Comparison of ENCODE assay signal across 9 cellular contexts in genomic region chr9:79581794-79582193, GRCh38. TPM values are rescaled to one million over a fixed set of nuclear protein-coding genes. Genes with fewer than 3 reads are reported as not detected.
DNase-seq lines count a peak whose midpoint lies in the region; ATAC-seq and TF ChIP-seq lines count a peak whose summit lies in the region.
"Had no signal": no experiment of that assay in that cellular context is flagged by ENCODE, and none has a peak within 500 bp of the region (broad histone marks: within the 10 kb centered on the region; RNA-seq: fewer than 3 reads in every experiment).

No MANE protein-coding gene starts in this region.

- peak overlapping the region; percentile 60 for H3K4me3 ChIP-seq in GM23248
- peak overlapping the region; percentile 23 for H3K4me3 ChIP-seq in endodermal cell (ENCODE audit: low read length)
- H3K4me3 ChIP-seq: skin epidermis had no signal

- H3F3A ChIP-seq in GM23248 (ENCODE audit: insufficient read depth) = peaks cover 28% of the 10 kb centered on the region

- WGBS in GM23248 (ENCODE audit: low coverage in 1 of 2, low lambda C conversion rate in 2 of 2, missing lambda C conversion rate in 2 of 2), 2 experiments = 32% methylated on average over 3 of the region's 3 CpGs
- WGBS in endodermal cell (ENCODE audit: insufficient coverage in 1 of 2, insufficient read length in 1 of 2), 2 experiments = 39 to 63% methylated on average over 1 to 3 of the region's 3 CpGs

- peak overlapping the region; percentile 89 for H3K4me2 ChIP-seq in GM23248 (ENCODE audit: unreplicated experiment)

- peak overlapping the region; percentile 9 for H3K27ac Mint-ChIP-seq in endodermal cell
- H3K27ac Mint-ChIP-seq in glutamatergic neuron (ENCODE audit: unreplicated experiment) = no peak overlapping the region

- H3K9ac ChIP-seq in GM23248 (peak overlapping the region; percentile 73), endodermal cell (ENCODE audit: extremely low read depth, low read length, poor library complexity, severe bottlenecking) (no peak overlapping the region)

- H3K36me3 Mint-ChIP-seq in endodermal cell (ENCODE audit: low read depth) (no peaks in the 10 kb centered on the region), glutamatergic neuron (ENCODE audit: unreplicated experiment) (no peaks in the 10 kb centered on the region)

- H3K79me2 ChIP-seq in GM23248 (ENCODE audit: insufficient read depth) = peaks cover 94% of the 10 kb centered on the region

- H3K36me3 ChIP-seq in GM23248 (ENCODE audit: low read depth) (peaks cover 10% of the 10 kb centered on the region; the same call in 1 of the 2 replicates), endodermal cell (ENCODE audit: control insufficient read depth, insufficient read depth, low read length) (no peaks in the 10 kb centered on the region)

- no peak for ATAC-seq in HG03108 (IDR thresholded peaks at IDR 0.05; ENCODE audit: unreplicated experiment)
- ATAC-seq in HG03175 (IDR thresholded peaks at IDR 0.05; ENCODE audit: unreplicated experiment) = no peak

- H3K9me3 ChIP-seq in GM23248 (ENCODE audit: low read depth) (no peaks in the 10 kb centered on the region), endodermal cell (ENCODE audit: control insufficient read depth, low read length) (no peaks in the 10 kb centered on the region)

- H3K27ac ChIP-seq in GM23248 = peak overlapping the region; percentile 84
- H3K27ac ChIP-seq in endodermal cell (ENCODE audit: low read depth, low read length) = no peak overlapping the region

- H3K4me3 Mint-ChIP-seq in endodermal cell (no peak overlapping the region), glutamatergic neuron (ENCODE audit: unreplicated experiment) (no peak overlapping the region)

- peaks cover 53% of the 10 kb centered on the region for H3K4me1 Mint-ChIP-seq in endodermal cell
- H3K4me1 Mint-ChIP-seq in glutamatergic neuron (ENCODE audit: low read depth, unreplicated experiment) = peaks cover 32% of the 10 kb centered on the region

- H3K27me3 Mint-ChIP-seq in endodermal cell (ENCODE audit: insufficient read depth) = peaks cover 38% of the 10 kb centered on the region
- H3K27me3 Mint-ChIP-seq in glutamatergic neuron (ENCODE audit: unreplicated experiment) = no peaks in the 10 kb centered on the region

- H3K9me3 Mint-ChIP-seq in endodermal cell = no peaks in the 10 kb centered on the region
- peaks cover 6% of the 10 kb centered on the region for H3K9me3 Mint-ChIP-seq in glutamatergic neuron (ENCODE audit: unreplicated experiment)

- DNase-seq in GM23248 (peak; percentile 92), T1000 (lab: John Stamatoyannopoulos, UW) (peak; percentile 12), endodermal cell (peak; percentile 61), pulmonary artery endothelial cell (ENCODE audit: low read depth, low spot score) (peak; percentile 27), glutamatergic neuron (no peak), NCI-H510A (lab: John Stamatoyannopoulos, UW) (no peak)

- H3K27me3 ChIP-seq in GM23248 (replicated peaks; ENCODE audit: insufficient read depth) (no peaks in the 10 kb centered on the region), endodermal cell (ENCODE audit: control insufficient read depth, insufficient read depth, low read length, poor library complexity, severe bottlenecking) (peaks cover 57% of the 10 kb centered on the region)

- H3K9me2 ChIP-seq in GM23248 (ENCODE audit: insufficient read depth) = no peaks in the 10 kb centered on the region

- in situ Hi-C loops in GM23248 (cut with MboI) = no loop called here

- no peak overlapping the region for H2AFZ ChIP-seq in GM23248

- H3K4me1 ChIP-seq in GM23248 (ENCODE audit: insufficient read depth) (peaks cover 31% of the 10 kb centered on the region), endodermal cell (ENCODE audit: control insufficient read depth, insufficient read depth, low read length) (peaks cover 9% of the 10 kb centered on the region)

- no peaks in the 10 kb centered on the region for H4K20me1 ChIP-seq in GM23248 (ENCODE audit: insufficient read depth)

- no peak for TF ChIP-seq CTCF in endodermal cell (conservative IDR thresholded peaks at IDR 0.05)
- TF ChIP-seq CTCF in glutamatergic neuron (IDR thresholded peaks at IDR 0.05; ENCODE audit: partially characterized antibody, unreplicated experiment) = no peak

RNA-seq across cellular contexts. Expression of gene TLE4, which starts 10.0 kb away (rescaled TPM):
- total RNA-seq in GM23248 (2014; rRNA removed; shearing (Covaris generic)) = 23.3 and 37.8 TPM in 2 replicates
- polyA plus RNA-seq in GM23248 (2016; fragmentation: Nextera tagmentation; extraction: Ambion mirVana) = 25.2 and 29.5 TPM in 2 replicates
- 10 to 100 TPM; 16.7 to 25.5 TPM for total RNA-seq in endodermal cell
- 101 TPM for polyA plus RNA-seq in endodermal cell (2013, experiment 1 of 2)
- polyA plus RNA-seq in endodermal cell (2013, experiment 2 of 2) = 102 TPM
- total RNA-seq in pulmonary artery endothelial cell = 9.6 and 10.4 TPM in 2 replicates
- total RNA-seq in glutamatergic neuron (ENCODE audit: unreplicated experiment) = 97.4 TPM

Comparison
In these comparisons a context has a peak if more than half of its experiments do, and no peak if none do; other contexts are left out.
1. DNase-seq: peak in GM23248 (single experiment), T1000 (single experiment), endodermal cell (single experiment) and pulmonary artery endothelial cell (single experiment); none in glutamatergic neuron (single experiment) and NCI-H510A (single experiment).